ENCODE assay signal across 13 cellular contexts in genomic region chr1:45492691-45493090, GRCh38. TPM values are rescaled to one million over a fixed set of nuclear protein-coding genes. Genes with fewer than 3 reads are reported as not detected.
A peak's percentile ranks its signal among the peaks of the same experiment; 100 is the strongest.
DNase-seq lines count a peak whose midpoint lies in the region; ATAC-seq and TF ChIP-seq lines count a peak whose summit lies in the region.
"Had no signal": no experiment of that assay in that cellular context is flagged by ENCODE, and none has a peak within 500 bp of the region (broad histone marks: within the 10 kb centered on the region; RNA-seq: fewer than 3 reads in every experiment).

No MANE protein-coding gene starts in this region.

- peaks cover 5% of the 10 kb centered on the region for H3K4me1 Mint-ChIP-seq in brain
- H3K4me1 Mint-ChIP-seq in stimulated activated naive B cell treated with anti-CD40 and anti-IgM and Interleukin-4, amounts not matched to agents 10 μg/mL and 1 μg/mL and 100 μg/mL, for 72 hours: peaks cover 9 to 16% of the 10 kb centered on the region in 2 donors
- H3K4me1 Mint-ChIP-seq in activated CD4-positive, alpha-beta memory T cell treated with anti-CD3 and anti-CD28 coated beads, Interleukin-2, amount 10 ng/mL, durations not matched to agents 7 days and 5 days: peaks cover 7% of the 10 kb centered on the region

- no peak overlapping the region for H3K9ac ChIP-seq in colonic mucosa (ENCODE audit: low read depth in 2 of 2, low read length in 2 of 2)

- ATAC-seq in left cardiac atrium: no peak
- ATAC-seq in stimulated activated naive B cell treated with anti-CD40 and anti-IgM and Interleukin-4, amounts not matched to agents 10 μg/mL and 1 μg/mL and 100 μg/mL, for 72 hours (replicated peaks): no peak
- no peak for ATAC-seq in mucosa of descending colon
- ATAC-seq: GM12878, Panc1 had no signal

- H3K4me3 ChIP-seq in right atrium auricular region (no peak overlapping the region), colonic mucosa (no peak overlapping the region), mucosa of descending colon (no peak overlapping the region)

- TF ChIP-seq CTCF in right atrium auricular region (IDR thresholded peaks at IDR 0.05) (no peak), RWPE1 (conservative IDR thresholded peaks at IDR 0.05; ENCODE audit: low read depth) (no peak), brain (conservative IDR thresholded peaks at IDR 0.05) (no peak), colonic mucosa (IDR thresholded peaks at IDR 0.05) (no peak), mucosa of descending colon (IDR thresholded peaks at IDR 0.05) (no peak)

- intact Hi-C loops in left cardiac atrium (cut with DNase I): loop anchor here (2.0 to 10.0 kb wide), 4 partner anchors 130 to 480 kb away; partner anchors contain the start of genes HECTD3 (in 2 of the 2) and UROD (in 2 of the 2)
- intact Hi-C loops in colonic mucosa (cut with DNase I): loop anchor here (2.0 to 5.0 kb wide), 2 partner anchors 132 to 480 kb away; partner anchors contain the start of genes HECTD3 and UROD
- intact Hi-C loops in mucosa of descending colon (cut with DNase I, micrococcal nuclease): no loop called here

- peak overlapping the region in 3 of 5 experiments; percentile 52 to 71 (median 52) for H3K4me3 Mint-ChIP-seq in brain
- no peak overlapping the region for H3K4me3 Mint-ChIP-seq in stimulated activated naive B cell treated with anti-CD40 and anti-IgM and Interleukin-4, amounts not matched to agents 10 μg/mL and 1 μg/mL and 100 μg/mL, for 72 hours
- no peak overlapping the region for H3K4me3 Mint-ChIP-seq in activated CD4-positive, alpha-beta memory T cell treated with anti-CD3 and anti-CD28 coated beads, Interleukin-2, amount 10 ng/mL, durations not matched to agents 7 days and 5 days

- H3K9me3 ChIP-seq in right atrium auricular region (no peaks in the 10 kb centered on the region), colonic mucosa (no peaks in the 10 kb centered on the region), mucosa of descending colon (no peaks in the 10 kb centered on the region)
- H3K9me3 ChIP-seq: Caco-2 had no signal

- POLR2A ChIA-PET in RWPE1 (lab: Yijun Ruan, JAX; ENCODE audit: low non-redundant PET): interaction anchor here (1.5 kb wide), 1 partner anchor 152 kb away, joined by 3 read pairs; the partner anchor contains the start of genes MUTYH and TOE1
- POLR2A ChIA-PET in activated CD4-positive, alpha-beta memory T cell treated with anti-CD3 and anti-CD28 coated beads, Interleukin-2, amount 10 ng/mL, durations not matched to agents 7 days and 5 days (lab: Charles Lee): interaction anchor here (1.0 to 7.0 kb wide), 10 partner anchors 29 to 771 kb away, joined by 3 to 71 read pairs (median 6); partner anchors contain the start of genes AKR1A1, HECTD3, MUTYH and NASP

- no peak overlapping the region for H3K27ac ChIP-seq in right atrium auricular region
- H3K27ac ChIP-seq in RWPE1: peak overlapping the region; percentile 66
- no peak overlapping the region for H3K27ac ChIP-seq in colonic mucosa

- H3K36me3 Mint-ChIP-seq in brain: peaks cover 4% of the 10 kb centered on the region
- H3K36me3 Mint-ChIP-seq in stimulated activated naive B cell treated with anti-CD40 and anti-IgM and Interleukin-4, amounts not matched to agents 10 μg/mL and 1 μg/mL and 100 μg/mL, for 72 hours: peaks cover 2 to 12% of the 10 kb centered on the region in 2 donors
- H3K36me3 Mint-ChIP-seq in activated CD4-positive, alpha-beta memory T cell treated with anti-CD3 and anti-CD28 coated beads, Interleukin-2, amount 10 ng/mL, durations not matched to agents 7 days and 5 days (ENCODE audit: low read depth): peaks cover 3% of the 10 kb centered on the region

- peak; percentile 9 for DNase-seq in right atrium auricular region (ENCODE audit: low spot score)
- DNase-seq in left cardiac atrium: no peak
- DNase-seq in RWPE1 (ENCODE audit: low spot score): no peak
- no peak for DNase-seq in stimulated activated naive B cell treated with anti-CD40 and anti-IgM and Interleukin-4, amounts not matched to agents 10 μg/mL and 1 μg/mL and 100 μg/mL, for 72 hours
- no peak for DNase-seq in colonic mucosa
- DNase-seq in mucosa of descending colon: no peak
- DNase-seq in activated CD4-positive, alpha-beta memory T cell treated with anti-CD3 and anti-CD28 coated beads, Interleukin-2, amount 10 ng/mL, durations not matched to agents 7 days and 5 days: no peak
- DNase-seq: 8988T, NCI-H510A had no signal

- H3K27ac Mint-ChIP-seq in brain: no peak overlapping the region
- H3K27ac Mint-ChIP-seq in stimulated activated naive B cell treated with anti-CD40 and anti-IgM and Interleukin-4, amounts not matched to agents 10 μg/mL and 1 μg/mL and 100 μg/mL, for 72 hours: peak overlapping the region; percentile 77
- no peak overlapping the region for H3K27ac Mint-ChIP-seq in activated CD4-positive, alpha-beta memory T cell treated with anti-CD3 and anti-CD28 coated beads, Interleukin-2, amount 10 ng/mL, durations not matched to agents 7 days and 5 days

- H3K27me3 Mint-ChIP-seq in brain: no peaks in the 10 kb centered on the region
- H3K27me3 Mint-ChIP-seq in stimulated activated naive B cell treated with anti-CD40 and anti-IgM and Interleukin-4, amounts not matched to agents 10 μg/mL and 1 μg/mL and 100 μg/mL, for 72 hours: no peaks in the 10 kb centered on the region
- peaks cover 7% of the 10 kb centered on the region for H3K27me3 Mint-ChIP-seq in activated CD4-positive, alpha-beta memory T cell treated with anti-CD3 and anti-CD28 coated beads, Interleukin-2, amount 10 ng/mL, durations not matched to agents 7 days and 5 days

- CTCF ChIA-PET in RWPE1 (lab: Yijun Ruan, JAX): interaction anchor here (0.6 to 6.9 kb wide), 13 partner anchors 126 to 634 kb away, joined by 3 to 60 read pairs (median 7); partner anchors contain the start of genes HECTD3, MUTYH, TOE1 and UROD
- CTCF ChIA-PET in activated CD4-positive, alpha-beta memory T cell treated with anti-CD3 and anti-CD28 coated beads, Interleukin-2, amount 10 ng/mL, durations not matched to agents 7 days and 5 days (lab: Charles Lee): interaction anchor here (0.6 to 7.2 kb wide), 21 partner anchors 9 to 761 kb away, joined by 3 to 140 read pairs (median 6); partner anchors contain the start of genes AKR1A1, HECTD3, HPDL and MUTYH

- no peaks in the 10 kb centered on the region for H3K36me3 ChIP-seq in right atrium auricular region
- no peaks in the 10 kb centered on the region for H3K36me3 ChIP-seq in colonic mucosa
- no peaks in the 10 kb centered on the region for H3K36me3 ChIP-seq in mucosa of descending colon (ENCODE audit: low read depth)

- peaks cover 0 to 8% of the 10 kb centered on the region in 2 donors for H3K4me1 ChIP-seq in right atrium auricular region
- no peaks in the 10 kb centered on the region for H3K4me1 ChIP-seq in colonic mucosa
- peaks cover 18% of the 10 kb centered on the region for H3K4me1 ChIP-seq in mucosa of descending colon (ENCODE audit: low read depth)
- H3K4me1 ChIP-seq: Caco-2 had no signal

- peaks cover 0 to 4% (median 0%) of the 10 kb centered on the region in 5 experiments for H3K9me3 Mint-ChIP-seq in brain
- no peaks in the 10 kb centered on the region for H3K9me3 Mint-ChIP-seq in stimulated activated naive B cell treated with anti-CD40 and anti-IgM and Interleukin-4, amounts not matched to agents 10 μg/mL and 1 μg/mL and 100 μg/mL, for 72 hours
- H3K9me3 Mint-ChIP-seq in activated CD4-positive, alpha-beta memory T cell treated with anti-CD3 and anti-CD28 coated beads, Interleukin-2, amount 10 ng/mL, durations not matched to agents 7 days and 5 days: no peaks in the 10 kb centered on the region

- no peaks in the 10 kb centered on the region for H3K27me3 ChIP-seq in right atrium auricular region
- no peaks in the 10 kb centered on the region for H3K27me3 ChIP-seq in colonic mucosa

RNA-seq across cellular contexts. Expression of gene TESK2, which starts 1.7 kb away (rescaled TPM):
- total RNA-seq in right atrium auricular region (1 to 10 TPM; 2.8 to 3.5 TPM), left cardiac atrium (1 to 10 TPM; 1.4 to 2.8 TPM), colonic mucosa (10 to 100 TPM; 11.3 to 15.3 TPM), mucosa of descending colon (10 to 100 TPM; 10.7 to 19.9 (median 10.8) TPM)
- 8.2 TPM for polyA plus RNA-seq in brain (ENCODE audit: insufficient read depth, low read depth, low replicate concordance)
- total RNA-seq in activated CD4-positive, alpha-beta memory T cell treated with anti-CD3 and anti-CD28 coated beads, Interleukin-2, amount 10 ng/mL, durations not matched to agents 7 days and 5 days: 1 to 10 TPM; 3.7 to 4.3 TPM

RNA-seq across cellular contexts. Expression of gene CCDC163, which starts 7.2 kb away (rescaled TPM):
- total RNA-seq in right atrium auricular region: 1 to 10 TPM; 1.4 to 1.9 TPM
- total RNA-seq in left cardiac atrium: 1 to 10 TPM; 2.2 to 2.7 TPM
- 7.4 TPM for polyA plus RNA-seq in brain (ENCODE audit: insufficient read depth, low read depth, low replicate concordance)
- 1 to 10 TPM in 1 of 2 donors, under 1 TPM in 1; 0.96 to 2.2 TPM for total RNA-seq in colonic mucosa
- 1 to 10 TPM; 1.3 to 1.6 (median 1.5) TPM for total RNA-seq in mucosa of descending colon
- 1 to 10 TPM; 6.7 to 6.8 TPM for total RNA-seq in activated CD4-positive, alpha-beta memory T cell treated with anti-CD3 and anti-CD28 coated beads, Interleukin-2, amount 10 ng/mL, durations not matched to agents 7 days and 5 days

RNA-seq across cellular contexts. Expression of gene MMACHC, which starts 7.4 kb away (rescaled TPM):
- total RNA-seq in right atrium auricular region: 10 to 100 TPM in 1 of 2 donors, 1 to 10 TPM in 1; 9.8 to 13.7 TPM
- total RNA-seq in left cardiac atrium: 10 to 100 TPM; 19.5 to 23.4 TPM
- 10.1 TPM for polyA plus RNA-seq in brain (ENCODE audit: insufficient read depth, low read depth, low replicate concordance)
- total RNA-seq in colonic mucosa: 10 to 100 TPM in 1 of 2 donors, 1 to 10 TPM in 1; 5.9 to 23.6 TPM
- 10 to 100 TPM in 2 of 3 donors, 1 to 10 TPM in 1; 9.2 to 12.4 (median 11.2) TPM for total RNA-seq in mucosa of descending colon
- total RNA-seq in activated CD4-positive, alpha-beta memory T cell treated with anti-CD3 and anti-CD28 coated beads, Interleukin-2, amount 10 ng/mL, durations not matched to agents 7 days and 5 days: 1 to 10 TPM; 4.0 to 4.4 TPM

RNA-seq across cellular contexts. Expression of gene PRDX1, which starts 29.0 kb away (rescaled TPM):
- total RNA-seq in right atrium auricular region (100 to 1,000 TPM; 371 to 655 TPM), left cardiac atrium (100 to 1,000 TPM; 599 to 604 TPM), colonic mucosa (100 to 1,000 TPM; 325 to 508 TPM), mucosa of descending colon (100 to 1,000 TPM; 248 to 306 (median 295) TPM)
- polyA plus RNA-seq in brain (ENCODE audit: insufficient read depth, low read depth, low replicate concordance): 499 TPM
- 100 to 1,000 TPM; 296 to 309 TPM for total RNA-seq in activated CD4-positive, alpha-beta memory T cell treated with anti-CD3 and anti-CD28 coated beads, Interleukin-2, amount 10 ng/mL, durations not matched to agents 7 days and 5 days

RNA-seq across cellular contexts. Expression of gene AKR1A1, which starts 57.9 kb away (rescaled TPM):
- total RNA-seq in right atrium auricular region (10 to 100 TPM; 47.2 to 53.3 TPM), left cardiac atrium (100 to 1,000 TPM in 1 of 2 donors, 10 to 100 TPM in 1; 96.8 to 103 TPM), colonic mucosa (100 to 1,000 TPM; 203 to 263 TPM), mucosa of descending colon (100 to 1,000 TPM; 118 to 206 (median 190) TPM)
- polyA plus RNA-seq in brain (ENCODE audit: insufficient read depth, low read depth, low replicate concordance): 304 TPM
- total RNA-seq in activated CD4-positive, alpha-beta memory T cell treated with anti-CD3 and anti-CD28 coated beads, Interleukin-2, amount 10 ng/mL, durations not matched to agents 7 days and 5 days: 100 to 1,000 TPM; 144 TPM

Comparison
In these comparisons a context has a peak if more than half of its experiments do, and no peak if none do; other contexts are left out.
1. H3K4me3 Mint-ChIP-seq: peak in brain (3 of 5); none in stimulated activated naive B cell treated with anti-CD40 and anti-IgM and Interleukin-4, amounts not matched to agents 10 μg/mL and 1 μg/mL and 100 μg/mL, for 72 hours (0 of 2) and activated CD4-positive, alpha-beta memory T cell treated with anti-CD3 and anti-CD28 coated beads, Interleukin-2, amount 10 ng/mL, durations not matched to agents 7 days and 5 days (single experiment).
2. intact Hi-C loops: an anchor here in left cardiac atrium (2.0 to 10.0 kb wide) and colonic mucosa (2.0 to 5.0 kb wide); none called in mucosa of descending colon.